ENCODE assay signal across 8 cellular contexts in genomic region chr13:38685974-38686571, GRCh38. TPM values are rescaled to one million over a fixed set of nuclear protein-coding genes. Genes with fewer than 3 reads are reported as not detected.
DNase-seq lines count a peak whose midpoint lies in the region; ATAC-seq and TF ChIP-seq lines count a peak whose summit lies in the region.

No MANE protein-coding gene starts in this region.

- H3K4me3 ChIP-seq in GM23338 (peak overlapping the region; percentile 57), OCI-LY7 (ENCODE audit: low read depth, low read length, poor library complexity, severe bottlenecking) (no peak overlapping the region), fibroblast of villous mesenchyme (ENCODE audit: low read depth, low read length) (no peak overlapping the region)

- H2AFZ ChIP-seq in GM23338 (peak overlapping the region; percentile 70; the same call in 1 of the 2 replicates), OCI-LY7 (ENCODE audit: low read length) (no peak overlapping the region)

- H4K20me1 ChIP-seq in GM23338 (replicated peaks; ENCODE audit: insufficient read depth) (0 out of 2 replicates have a peak, but pooled peaks cover 3% of the 10 kb centered on the region), OCI-LY7 (ENCODE audit: insufficient read depth, low read length) (no peaks in the 10 kb centered on the region)

- H3K4me1 ChIP-seq in GM23338 (ENCODE audit: insufficient read depth) = peaks cover 17% of the 10 kb centered on the region
- no peaks in the 10 kb centered on the region for H3K4me1 ChIP-seq in OCI-LY7 (ENCODE audit: insufficient read depth, low read length, poor library complexity, severe bottlenecking)

- no peaks in the 10 kb centered on the region for H3K79me2 ChIP-seq in GM23338 (replicated peaks; ENCODE audit: insufficient read depth)
- no peaks in the 10 kb centered on the region for H3K79me2 ChIP-seq in OCI-LY7 (ENCODE audit: insufficient read depth, low read depth, low read length)

- H3K9me3 Mint-ChIP-seq in GM23338 = peaks cover 16% of the 10 kb centered on the region; the same call in 2 of the 3 replicates
- peaks cover 6% of the 10 kb centered on the region for H3K9me3 Mint-ChIP-seq in progenitor cell of endocrine pancreas (ENCODE audit: low read depth)
- peaks cover 0 to 11% (median 1%) of the 10 kb centered on the region in 6 donors for H3K9me3 Mint-ChIP-seq in immature natural killer cell

- POLR2A ChIA-PET in OCI-LY7 (lab: Charles Lee) = no interaction called here

- peak overlapping the region; percentile 93 for H3K27ac Mint-ChIP-seq in GM23338
- H3K27ac Mint-ChIP-seq in progenitor cell of endocrine pancreas = peak overlapping the region; percentile 94
- no peak overlapping the region for H3K27ac Mint-ChIP-seq in immature natural killer cell

- H3K27ac ChIP-seq in GM23338 (ENCODE audit: low read depth) (peak overlapping the region; percentile 78), OCI-LY7 (ENCODE audit: low read depth, low read length, poor library complexity, severe bottlenecking) (no peak overlapping the region)

- CTCF ChIA-PET in OCI-LY7 (lab: Charles Lee; ENCODE audit: unreplicated experiment) = no interaction called here

- BruUV-seq in OCI-LY7 (replicated peaks; lab: Mats Ljungman, UMichigan) = no TSS peak

- peak; percentile 47 for ATAC-seq in GM23338

- peak overlapping the region; percentile 75 for H3K4me2 ChIP-seq in GM23338
- H3K4me2 ChIP-seq in OCI-LY7 (ENCODE audit: low read length) = no peak overlapping the region

- H3K27me3 ChIP-seq in GM23338 (ENCODE audit: insufficient read depth) = peaks cover 17% of the 10 kb centered on the region

- H3K9me2 ChIP-seq in GM23338 (ENCODE audit: insufficient read depth) (no peaks in the 10 kb centered on the region), OCI-LY7 (ENCODE audit: insufficient read depth, low read length) (no peaks in the 10 kb centered on the region)

- H3K4me1 Mint-ChIP-seq in GM23338 (peaks cover 12% of the 10 kb centered on the region), progenitor cell of endocrine pancreas (ENCODE audit: low read depth) (peaks cover 20% of the 10 kb centered on the region), immature natural killer cell (no peaks in the 10 kb centered on the region)

- intact Hi-C loops in OCI-LY7 (cut with micrococcal nuclease; ENCODE audit: unreplicated experiment) = no loop called here

- DNase-seq in GM23338 (ENCODE audit: low spot score) = peak; percentile 85
- no peak for DNase-seq in OCI-LY7 (ENCODE audit: low spot score)
- peak; percentile 9 for DNase-seq in fibroblast of villous mesenchyme (ENCODE audit: low read depth)
- DNase-seq in progenitor cell of endocrine pancreas (ENCODE audit: low spot score, unreplicated experiment) = peak; percentile 14
- no peak for DNase-seq in amniotic stem cell (lab: John Stamatoyannopoulos, UW)
- DNase-seq in immature natural killer cell = no peak
- DNase-seq in stimulated activated CD4-positive, alpha-beta T cell treated with anti-CD3 and anti-CD28 coated beads, Interleukin-4, amount 100 ng/mL, for 24 hours = no peak
- no peak for DNase-seq in NCI-H2171 treated with DMSO at 0.1 percent for 48 hours (lab: John Stamatoyannopoulos, UW)

- no peaks in the 10 kb centered on the region for H3K9me3 ChIP-seq in OCI-LY7 (ENCODE audit: low read length)

- TF ChIP-seq CTCF in GM23338 (conservative IDR thresholded peaks at IDR 0.05; ENCODE audit: low read depth in 2 of 2) (peak; percentile 58 to 60), OCI-LY7 (conservative IDR thresholded peaks at IDR 0.05; ENCODE audit: low read length) (0 out of 2 replicates have a peak, but pooled peaks have one; percentile 26), fibroblast of villous mesenchyme (IDR thresholded peaks at IDR 0.05; ENCODE audit: insufficient read depth, low read depth, low read length) (peak; percentile 11), progenitor cell of endocrine pancreas (IDR thresholded peaks at IDR 0.05; ENCODE audit: unreplicated experiment) (peak; percentile 43)

- H3F3A ChIP-seq in GM23338 (replicated peaks; ENCODE audit: low read depth) = no peaks in the 10 kb centered on the region

- peaks cover 35% of the 10 kb centered on the region for H3K36me3 Mint-ChIP-seq in GM23338 (ENCODE audit: low read depth)
- peaks cover 23% of the 10 kb centered on the region for H3K36me3 Mint-ChIP-seq in progenitor cell of endocrine pancreas (ENCODE audit: insufficient read depth)
- no peaks in the 10 kb centered on the region for H3K36me3 Mint-ChIP-seq in immature natural killer cell

- peak overlapping the region; percentile 85 for H3K4me3 Mint-ChIP-seq in GM23338
- H3K4me3 Mint-ChIP-seq in progenitor cell of endocrine pancreas (ENCODE audit: low read depth) = peak overlapping the region; percentile 89
- no peak overlapping the region for H3K4me3 Mint-ChIP-seq in immature natural killer cell

- H3K27me3 Mint-ChIP-seq in GM23338 (ENCODE audit: insufficient read depth, low read depth, poor library complexity) = peaks cover 11% of the 10 kb centered on the region
- H3K27me3 Mint-ChIP-seq in progenitor cell of endocrine pancreas = no peaks in the 10 kb centered on the region
- peaks cover 0 to 2% (median 0%) of the 10 kb centered on the region in 3 donors for H3K27me3 Mint-ChIP-seq in immature natural killer cell (ENCODE audit: low read depth in 3 of 3)

- H3K36me3 ChIP-seq in GM23338 (ENCODE audit: insufficient read depth) (no peaks in the 10 kb centered on the region), OCI-LY7 (ENCODE audit: insufficient read depth, low read length) (no peaks in the 10 kb centered on the region)

TF ChIP-seq in GM23338, 12 proteins besides CTCF, POLR2A, EP300 and RAD21 (continues in another document):
- TF ChIP-seq EZH2phosphoT487 (IDR thresholded peaks at IDR 0.05; ENCODE audit: unreplicated experiment) (no peak), ZNF331 (CRISPR knock-in tag; IDR thresholded peaks at IDR 0.05; ENCODE audit: low read depth) (no peak), EZH2 (IDR thresholded peaks at IDR 0.05; ENCODE audit: low read depth, unreplicated experiment) (no peak), STAT1 (IDR thresholded peaks at IDR 0.05; ENCODE audit: unreplicated experiment) (no peak), CREB1 (CRISPR knock-in tag; IDR thresholded peaks at IDR 0.05; ENCODE audit: low read depth) (no peak), NANOG (IDR thresholded peaks at IDR 0.05; ENCODE audit: borderline replicate concordance) (no peak)
- TF ChIP-seq, protein P1, sequence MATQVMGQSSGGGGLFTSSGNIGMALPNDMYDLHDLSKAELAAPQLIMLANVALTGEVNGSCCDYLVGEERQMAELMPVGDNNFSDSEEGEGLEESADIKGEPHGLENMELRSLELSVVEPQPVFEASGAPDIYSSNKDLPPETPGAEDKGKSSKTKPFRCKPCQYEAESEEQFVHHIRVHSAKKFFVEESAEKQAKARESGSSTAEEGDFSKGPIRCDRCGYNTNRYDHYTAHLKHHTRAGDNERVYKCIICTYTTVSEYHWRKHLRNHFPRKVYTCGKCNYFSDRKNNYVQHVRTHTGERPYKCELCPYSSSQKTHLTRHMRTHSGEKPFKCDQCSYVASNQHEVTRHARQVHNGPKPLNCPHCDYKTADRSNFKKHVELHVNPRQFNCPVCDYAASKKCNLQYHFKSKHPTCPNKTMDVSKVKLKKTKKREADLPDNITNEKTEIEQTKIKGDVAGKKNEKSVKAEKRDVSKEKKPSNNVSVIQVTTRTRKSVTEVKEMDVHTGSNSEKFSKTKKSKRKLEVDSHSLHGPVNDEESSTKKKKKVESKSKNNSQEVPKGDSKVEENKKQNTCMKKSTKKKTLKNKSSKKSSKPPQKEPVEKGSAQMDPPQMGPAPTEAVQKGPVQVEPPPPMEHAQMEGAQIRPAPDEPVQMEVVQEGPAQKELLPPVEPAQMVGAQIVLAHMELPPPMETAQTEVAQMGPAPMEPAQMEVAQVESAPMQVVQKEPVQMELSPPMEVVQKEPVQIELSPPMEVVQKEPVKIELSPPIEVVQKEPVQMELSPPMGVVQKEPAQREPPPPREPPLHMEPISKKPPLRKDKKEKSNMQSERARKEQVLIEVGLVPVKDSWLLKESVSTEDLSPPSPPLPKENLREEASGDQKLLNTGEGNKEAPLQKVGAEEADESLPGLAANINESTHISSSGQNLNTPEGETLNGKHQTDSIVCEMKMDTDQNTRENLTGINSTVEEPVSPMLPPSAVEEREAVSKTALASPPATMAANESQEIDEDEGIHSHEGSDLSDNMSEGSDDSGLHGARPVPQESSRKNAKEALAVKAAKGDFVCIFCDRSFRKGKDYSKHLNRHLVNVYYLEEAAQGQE (IDR thresholded peaks at IDR 0.05; ENCODE audit: unreplicated experiment) = no peak

RNA-seq across cellular contexts. Expression of gene FREM2, which starts 0.8 kb away (rescaled TPM):
- 29.6 and 29.8 TPM in 2 replicates for total RNA-seq in GM23338 (2014; rRNA removed; shearing (Covaris generic))
- polyA plus RNA-seq in GM23338 (2016; fragmentation: Nextera tagmentation; extraction: Ambion mirVana) (2.2 and 2.4 TPM in 2 replicates), immature natural killer cell (not detected)
- total RNA-seq in OCI-LY7 (2014; rRNA removed; shearing (Covaris generic)) = not detected in 2 replicates
- total RNA-seq in OCI-LY7 (2022) (not detected in 2 replicates), fibroblast of villous mesenchyme (not detected in 2 replicates), progenitor cell of endocrine pancreas (75.3 and 92.8 TPM in 2 replicates)

Comparison
In these comparisons a context has a peak if more than half of its experiments do, and no peak if none do; other contexts are left out.
1. DNase-seq: peak in GM23338 (single experiment), fibroblast of villous mesenchyme (single experiment) and progenitor cell of endocrine pancreas (single experiment); none in OCI-LY7 (single experiment), amniotic stem cell (single experiment), immature natural killer cell (0 of 3), stimulated activated CD4-positive, alpha-beta T cell treated with anti-CD3 and anti-CD28 coated beads, Interleukin-4, amount 100 ng/mL, for 24 hours (single experiment) and NCI-H2171 treated with DMSO at 0.1 percent for 48 hours (single experiment).
2. H3K27ac Mint-ChIP-seq: peak in GM23338 (single experiment) and progenitor cell of endocrine pancreas (single experiment); none in immature natural killer cell (0 of 6).
3. H3K4me3 Mint-ChIP-seq: peak in GM23338 (single experiment) and progenitor cell of endocrine pancreas (single experiment); none in immature natural killer cell (0 of 5).
4. RNA of gene FREM2, which starts 0.8 kb away (total RNA-seq): 75.3 to 92.8 TPM in progenitor cell of endocrine pancreas and 29.6 to 29.8 TPM in GM23338; not detected in OCI-LY7 and not detected in fibroblast of villous mesenchyme; every median in the first group is over 10 times any median in the second.
5. Peak in every context shown above with its lines, with median percentiles within 50 percentile points of each other: CTCF ChIP-seq.